Comparison of ENCODE assay signal across 8 cellular contexts in the genomic region with DNA sequence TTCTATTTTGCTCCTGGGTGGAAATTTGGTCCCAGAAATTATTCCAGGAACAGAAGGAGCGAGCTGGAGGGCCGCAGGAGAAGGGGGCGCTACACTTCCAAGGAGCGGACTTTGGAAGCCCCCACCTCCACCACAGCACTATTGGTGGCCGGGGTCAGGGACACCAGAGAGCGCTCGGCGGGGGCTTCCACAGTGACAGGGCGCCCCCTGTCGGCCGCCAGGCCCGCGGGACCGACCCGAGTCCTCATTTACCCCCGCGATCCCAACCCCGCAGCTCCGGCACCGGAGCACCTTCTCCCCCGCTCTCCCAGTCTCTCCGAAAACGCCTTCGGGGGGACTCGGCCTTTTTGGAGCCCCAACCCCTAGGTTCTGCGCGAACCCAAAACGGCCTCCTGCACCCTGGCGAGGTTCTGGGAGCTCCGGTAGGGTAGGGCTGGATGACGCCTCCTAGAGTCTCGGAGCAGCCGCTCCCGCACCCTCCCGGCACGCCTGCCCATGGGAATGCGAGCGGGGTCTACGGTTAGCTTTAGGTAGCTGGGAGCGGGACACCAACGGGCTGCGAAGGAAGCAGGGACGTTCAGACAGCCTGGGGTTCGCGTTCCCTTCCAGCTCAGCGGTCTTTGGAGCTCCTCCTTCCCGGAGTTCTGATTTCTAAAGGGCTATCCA. TPM values are rescaled to one million over a fixed set of nuclear protein-coding genes. Genes with fewer than 3 reads are reported as not detected.
DNase-seq lines count a peak whose midpoint lies in the region; ATAC-seq, FAIRE-seq and TF ChIP-seq lines count a peak whose summit lies in the region.

No MANE protein-coding gene starts in this region.

- H3K9ac ChIP-seq in Loucy (ENCODE audit: low read depth, low read length, poor library complexity, severe bottlenecking) (no peak overlapping the region), endothelial cell of umbilical vein (replicated peaks; ENCODE audit: extremely low read depth, insufficient read depth, low read length) (no peak overlapping the region)

- peaks cover 6% of the 10 kb centered on the region for H3K9me3 Mint-ChIP-seq in stimulated activated effector memory CD8-positive, alpha-beta T cell treated with anti-CD3 and anti-CD28 coated beads, Interleukin-12 subunit alpha, Interleukin-12 subunit beta, amount 100 ng/mL, for 72 hours

- no peaks in the 10 kb centered on the region for H3K36me3 ChIP-seq in Loucy (ENCODE audit: insufficient read depth, low read length)
- H3K36me3 ChIP-seq in endothelial cell of umbilical vein (ENCODE audit: control insufficient read depth in 2 of 2, extremely low read depth in 1 of 2, insufficient read depth in 2 of 2, low read length in 2 of 2) = no peaks in the 10 kb centered on the region
- H3K36me3 ChIP-seq in HAP-1 (replicated peaks) = no peaks in the 10 kb centered on the region

- TF ChIP-seq POLR2A in endothelial cell of umbilical vein (IDR thresholded peaks at IDR 0.05; ENCODE audit: low read depth, low read length) = no peak

- no peaks in the 10 kb centered on the region for H3K9me2 ChIP-seq in Loucy (replicated peaks; ENCODE audit: low read depth, low read length)

- H3K36me3 Mint-ChIP-seq in stimulated activated effector memory CD8-positive, alpha-beta T cell treated with anti-CD3 and anti-CD28 coated beads, Interleukin-12 subunit alpha, Interleukin-12 subunit beta, amount 100 ng/mL, for 72 hours = no peaks in the 10 kb centered on the region

- H2AFZ ChIP-seq in Loucy (ENCODE audit: low read length) = no peak overlapping the region
- no peak overlapping the region for H2AFZ ChIP-seq in endothelial cell of umbilical vein (ENCODE audit: low read depth, low read length)

- H3K79me2 ChIP-seq in Loucy (ENCODE audit: insufficient read depth, low read length) = no peaks in the 10 kb centered on the region
- H3K79me2 ChIP-seq in endothelial cell of umbilical vein (ENCODE audit: control insufficient read depth, insufficient read depth, low read length) = no peaks in the 10 kb centered on the region

- in situ Hi-C loops in HAP-1 (cut with MboI; ENCODE audit: low sequenced_read_pairs) = no loop called here

- H3K4me1 Mint-ChIP-seq in stimulated activated effector memory CD8-positive, alpha-beta T cell treated with anti-CD3 and anti-CD28 coated beads, Interleukin-12 subunit alpha, Interleukin-12 subunit beta, amount 100 ng/mL, for 72 hours = no peaks in the 10 kb centered on the region

- no peak for FAIRE-seq in endothelial cell of umbilical vein (lab: Jason Lieb, UNC)

- no peaks in the 10 kb centered on the region for H3K9me1 ChIP-seq in endothelial cell of umbilical vein (replicated peaks; ENCODE audit: control insufficient read depth, extremely low read depth, insufficient read depth, low read length)

- POLR2A ChIA-PET in endothelial cell of umbilical vein (lab: Charles Lee) = no interaction called here

- DNase-seq in ELF-1 (ENCODE audit: low read depth, low spot score) = peak; percentile 83
- DNase-seq in endothelial cell of umbilical vein (ENCODE audit: low read depth, low spot score) = no peak
- peak; percentile 35 for DNase-seq in omental fat pad (ENCODE audit: low spot score)
- DNase-seq in stimulated activated effector memory CD8-positive, alpha-beta T cell treated with anti-CD3 and anti-CD28 coated beads, Interleukin-12 subunit alpha, Interleukin-12 subunit beta, amount 100 ng/mL, for 72 hours (ENCODE audit: low spot score in 2 of 2) = no peak
- DNase-seq in HAP-1 (ENCODE audit: low spot score in 2 of 2) = no peak

- BruUV-seq in endothelial cell of umbilical vein (replicated peaks; lab: Mats Ljungman, UMichigan) = no TSS peak

- H3K4me1 ChIP-seq in Loucy (ENCODE audit: insufficient read depth, low read length, poor library complexity, severe bottlenecking) = no peaks in the 10 kb centered on the region
- H3K4me1 ChIP-seq in endothelial cell of umbilical vein (ENCODE audit: control insufficient read depth, extremely low read depth, insufficient read depth, low read length) = no peaks in the 10 kb centered on the region
- H3K4me1 ChIP-seq in HAP-1 = no peaks in the 10 kb centered on the region

- no peak for ATAC-seq in omental fat pad (ENCODE audit: low FRiP score)
- ATAC-seq in stimulated activated effector memory CD8-positive, alpha-beta T cell treated with anti-CD3 and anti-CD28 coated beads, Interleukin-12 subunit alpha, Interleukin-12 subunit beta, amount 100 ng/mL, for 72 hours = no peak
- ATAC-seq in GM21529 (IDR thresholded peaks at IDR 0.05; ENCODE audit: unreplicated experiment) = no peak
- no peak for ATAC-seq in HG03457 (IDR thresholded peaks at IDR 0.05; ENCODE audit: unreplicated experiment)

- dilution Hi-C loops in endothelial cell of umbilical vein (cut with MboI; ENCODE audit: extremely low pct_ligation_motif_present, low sequenced_read_pairs) = no loop called here

- no peak overlapping the region for H3K4me3 Mint-ChIP-seq in stimulated activated effector memory CD8-positive, alpha-beta T cell treated with anti-CD3 and anti-CD28 coated beads, Interleukin-12 subunit alpha, Interleukin-12 subunit beta, amount 100 ng/mL, for 72 hours

- H3K27ac Mint-ChIP-seq in stimulated activated effector memory CD8-positive, alpha-beta T cell treated with anti-CD3 and anti-CD28 coated beads, Interleukin-12 subunit alpha, Interleukin-12 subunit beta, amount 100 ng/mL, for 72 hours = no peak overlapping the region

- H3K9me3 ChIP-seq in Loucy (ENCODE audit: insufficient read depth, low read depth, low read length) (no peaks in the 10 kb centered on the region), endothelial cell of umbilical vein (replicated peaks; ENCODE audit: control insufficient read depth, insufficient read depth, low read length) (no peaks in the 10 kb centered on the region), HAP-1 (no peaks in the 10 kb centered on the region)

- TF ChIP-seq CTCF in Loucy (conservative IDR thresholded peaks at IDR 0.05; ENCODE audit: low read length) (peak; percentile 12; the same call in 1 of the 2 replicates), endothelial cell of umbilical vein (IDR thresholded peaks at IDR 0.05; ENCODE audit: extremely low read depth in 1 of 2, insufficient read depth in 1 of 2, low read depth in 1 of 2, low read length in 2 of 2) (peak; percentile 51 to 80), omental fat pad (IDR thresholded peaks at IDR 0.05) (no peak)

- H4K20me1 ChIP-seq in Loucy (ENCODE audit: insufficient read depth, low read length, poor library complexity, severe bottlenecking) = no peaks in the 10 kb centered on the region
- no peaks in the 10 kb centered on the region for H4K20me1 ChIP-seq in endothelial cell of umbilical vein (replicated peaks; ENCODE audit: control insufficient read depth, extremely low read depth, insufficient read depth, low read length)

- no peak overlapping the region for H3K4me3 ChIP-seq in Loucy (ENCODE audit: low read length, poor library complexity, severe bottlenecking)
- no peak overlapping the region for H3K4me3 ChIP-seq in endothelial cell of umbilical vein (replicated peaks in 1 of 3; ENCODE audit: insufficient read depth in 1 of 3, low read depth in 1 of 3, low read length in 3 of 3)
- no peak overlapping the region for H3K4me3 ChIP-seq in HAP-1

- CTCF ChIA-PET in endothelial cell of umbilical vein (lab: Charles Lee) = interaction anchor here (0.7 to 3.0 kb wide), 24 partner anchors 9 to 867 kb away, joined by 3 to 75 read pairs (median 4); no protein-coding TSS in a partner anchor

- intact Hi-C loops in endothelial cell of umbilical vein (cut with micrococcal nuclease) = loop anchor here (1.0 to 5.0 kb wide), 6 partner anchors 74 to 252 kb away; no protein-coding TSS in a partner anchor

- H3F3A ChIP-seq in Loucy (ENCODE audit: low read depth) = no peaks in the 10 kb centered on the region

- H3K27ac ChIP-seq in endothelial cell of umbilical vein (ENCODE audit: insufficient read depth, low read depth, low read length) = no peak overlapping the region

- H3K27me3 ChIP-seq in Loucy (ENCODE audit: insufficient read depth, low read length, poor library complexity, severe bottlenecking) = no peaks in the 10 kb centered on the region
- peaks cover 68 to 90% of the 10 kb centered on the region in 2 experiments for H3K27me3 ChIP-seq in endothelial cell of umbilical vein (ENCODE audit: control insufficient read depth in 2 of 2, insufficient read depth in 2 of 2, low read length in 2 of 2)
- H3K27me3 ChIP-seq in HAP-1 (ENCODE audit: low read depth) = no peaks in the 10 kb centered on the region

- H3K4me2 ChIP-seq in Loucy (ENCODE audit: low read depth, low read length, poor library complexity, severe bottlenecking) (no peak overlapping the region), endothelial cell of umbilical vein (ENCODE audit: insufficient read depth, low read length) (no peak overlapping the region)

TF ChIP-seq in endothelial cell of umbilical vein, 7 proteins besides CTCF, POLR2A, EP300 and RAD21:
- no peak for TF ChIP-seq MYC (IDR thresholded peaks at IDR 0.05; ENCODE audit: low read depth, low read length)
- no peak for TF ChIP-seq GATA2 (IDR thresholded peaks at IDR 0.05; ENCODE audit: insufficient read depth, insufficient read length, low read depth, low read length)
- no peak for TF ChIP-seq MAX (IDR thresholded peaks at IDR 0.05; ENCODE audit: insufficient read depth, insufficient read length)

RNA-seq across cellular contexts. Expression of gene FOXA2, which starts 2.4 kb away (rescaled TPM):
- not detected in 2 replicates for total RNA-seq in endothelial cell of umbilical vein
- polyA plus RNA-seq in endothelial cell of umbilical vein = not detected in 2 replicates
- polyA plus RNA-seq in endothelial cell of umbilical vein (2011; cell fraction: cytosol; rRNA removed) = not detected in 2 replicates
- polyA plus RNA-seq in endothelial cell of umbilical vein (2011; cell fraction: nucleus; rRNA removed) = not detected in 2 replicates
- polyA plus RNA-seq in endothelial cell of umbilical vein (2012) = not detected in 2 replicates
- polyA minus RNA-seq in endothelial cell of umbilical vein = not detected in 2 replicates
- polyA minus RNA-seq in endothelial cell of umbilical vein (2011; cell fraction: cytosol; rRNA and poly(A)+ RNA removed) = not detected
- not detected in 2 replicates for polyA minus RNA-seq in endothelial cell of umbilical vein (2011; cell fraction: nucleus; rRNA and poly(A)+ RNA removed)
- total RNA-seq in omental fat pad = under 1 TPM in 1 of 4 donors, not detected in 3; 0.19 TPM

Comparison
In these comparisons a context has a peak if more than half of its experiments do, and no peak if none do; other contexts are left out.
1. DNase-seq: peak in ELF-1 (single experiment) and omental fat pad (single experiment); none in endothelial cell of umbilical vein (single experiment), stimulated activated effector memory CD8-positive, alpha-beta T cell treated with anti-CD3 and anti-CD28 coated beads, Interleukin-12 subunit alpha, Interleukin-12 subunit beta, amount 100 ng/mL, for 72 hours (0 of 2) and HAP-1 (0 of 2).
2. CTCF ChIP-seq: peak in Loucy (single experiment) and endothelial cell of umbilical vein (2 of 2); none in omental fat pad (0 of 3).